14 cellular contexts compared by ENCODE assay signal in the genomic region with DNA sequence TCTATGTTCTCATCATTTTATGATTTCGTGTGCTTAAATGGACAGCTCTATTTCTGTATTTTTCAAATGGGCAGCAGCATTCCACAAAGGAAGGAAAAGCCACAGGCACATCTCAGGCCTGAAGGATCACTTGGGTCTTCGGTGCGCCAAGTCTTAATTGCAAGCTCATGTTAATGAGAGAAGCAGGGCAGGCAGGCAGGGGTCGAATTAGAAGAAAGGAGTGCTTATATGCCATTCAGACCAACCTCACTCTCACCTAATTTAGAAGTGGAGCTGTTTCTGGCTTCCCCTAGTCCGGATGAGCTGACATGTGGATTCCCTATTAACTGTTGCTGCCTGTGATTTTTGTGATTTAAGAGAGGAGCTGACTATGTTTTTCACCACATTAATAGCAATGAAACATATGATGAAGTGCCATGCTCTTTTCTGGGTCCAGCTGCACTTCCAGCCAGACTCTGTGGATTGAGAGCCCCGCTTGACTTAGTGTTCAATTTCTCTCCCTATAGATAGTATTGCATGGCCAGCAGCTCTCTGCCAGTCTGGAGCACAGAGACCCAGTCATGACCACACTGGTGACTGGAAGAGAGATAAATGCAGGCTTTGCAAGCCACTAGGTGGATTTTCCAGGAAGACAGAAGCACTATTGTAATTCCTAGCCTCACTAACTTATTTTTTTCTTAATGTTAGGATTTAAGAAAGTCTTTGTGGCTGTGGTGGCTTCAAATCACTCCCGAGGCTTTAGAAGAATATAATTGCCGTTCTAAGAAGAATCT.
"Had no signal": no experiment of that assay in that cellular context is flagged by ENCODE, and none has a peak within 500 bp of the region (broad histone marks: within the 10 kb centered on the region; RNA-seq: fewer than 3 reads in every experiment).

No MANE protein-coding gene starts in this region.

- H3K9me3 ChIP-seq: adrenal gland had no signal

- H3K27ac ChIP-seq: adrenal gland, cardiac muscle cell, parathyroid adenoma had no signal

- H3K4me1 Mint-ChIP-seq: activated CD8-positive, alpha-beta memory T cell treated with anti-CD3 and anti-CD28 coated beads, Interleukin-2, amount 10 ng/mL, durations not matched to agents 7 days and 5 days; stimulated activated memory B cell treated with anti-CD40 and anti-IgM and Interleukin-4, amounts not matched to agents 10 μg/mL and 1 μg/mL and 100 μg/mL, for 72 hours had no signal

- H3K4me1 ChIP-seq: adrenal gland, parathyroid adenoma had no signal

- H3K27me3 Mint-ChIP-seq: activated CD8-positive, alpha-beta memory T cell treated with anti-CD3 and anti-CD28 coated beads, Interleukin-2, amount 10 ng/mL, durations not matched to agents 7 days and 5 days; stimulated activated memory B cell treated with anti-CD40 and anti-IgM and Interleukin-4, amounts not matched to agents 10 μg/mL and 1 μg/mL and 100 μg/mL, for 72 hours had no signal

- DNase-seq: activated CD4-positive, alpha-beta T cell treated with anti-CD3 and anti-CD28 coated beads, Interleukin-2, amount 50 U/mL, for 48 hours; activated CD4-positive, CD25-positive, alpha-beta regulatory T cell treated with anti-CD3 and anti-CD28 coated beads, Interleukin-2, amount 50 U/mL, for 72 hours; activated CD8-positive, alpha-beta memory T cell treated with anti-CD3 and anti-CD28 coated beads, Interleukin-2, amount 10 ng/mL, durations not matched to agents 7 days and 5 days; activated naive CD4-positive, alpha-beta T cell treated with anti-CD3 and anti-CD28 coated beads, Interleukin-2, amount 50 U/mL, for 16 hours; activated T-cell treated with anti-CD3 and anti-CD28 coated beads, Interleukin-2, amount 50 U/mL, for 1 hour; adrenal gland; left ventricle myocardium superior; mesenchymal stem cell; retina; stimulated activated CD4-positive, alpha-beta T cell treated with anti-CD3 and anti-CD28 coated beads, Interleukin-2, amount 100 ng/mL, for 48 hours had no signal

- ATAC-seq: activated CD8-positive, alpha-beta memory T cell treated with anti-CD3 and anti-CD28 coated beads, Interleukin-2, amount 10 ng/mL, durations not matched to agents 7 days and 5 days; esophagus mucosa; left ventricle myocardium superior; stimulated activated memory B cell treated with anti-CD40 and anti-IgM and Interleukin-4, amounts not matched to agents 10 μg/mL and 1 μg/mL and 100 μg/mL, for 72 hours had no signal

- H3K4me3 ChIP-seq: adrenal gland, cardiac muscle cell had no signal

- H3K27me3 ChIP-seq: adrenal gland, cardiac muscle cell had no signal

- H3K4me3 Mint-ChIP-seq: activated CD8-positive, alpha-beta memory T cell treated with anti-CD3 and anti-CD28 coated beads, Interleukin-2, amount 10 ng/mL, durations not matched to agents 7 days and 5 days; stimulated activated memory B cell treated with anti-CD40 and anti-IgM and Interleukin-4, amounts not matched to agents 10 μg/mL and 1 μg/mL and 100 μg/mL, for 72 hours had no signal

- H3K27ac Mint-ChIP-seq: activated CD8-positive, alpha-beta memory T cell treated with anti-CD3 and anti-CD28 coated beads, Interleukin-2, amount 10 ng/mL, durations not matched to agents 7 days and 5 days; stimulated activated memory B cell treated with anti-CD40 and anti-IgM and Interleukin-4, amounts not matched to agents 10 μg/mL and 1 μg/mL and 100 μg/mL, for 72 hours had no signal

- H3K36me3 Mint-ChIP-seq: activated CD8-positive, alpha-beta memory T cell treated with anti-CD3 and anti-CD28 coated beads, Interleukin-2, amount 10 ng/mL, durations not matched to agents 7 days and 5 days; stimulated activated memory B cell treated with anti-CD40 and anti-IgM and Interleukin-4, amounts not matched to agents 10 μg/mL and 1 μg/mL and 100 μg/mL, for 72 hours had no signal

- H3K9ac ChIP-seq: parathyroid adenoma had no signal

- H3K36me3 ChIP-seq: adrenal gland, cardiac muscle cell had no signal

- H3K79me2 ChIP-seq: parathyroid adenoma had no signal

- H2AFZ ChIP-seq: parathyroid adenoma had no signal
